8 cellular contexts compared by ENCODE assay signal in the genomic region with DNA sequence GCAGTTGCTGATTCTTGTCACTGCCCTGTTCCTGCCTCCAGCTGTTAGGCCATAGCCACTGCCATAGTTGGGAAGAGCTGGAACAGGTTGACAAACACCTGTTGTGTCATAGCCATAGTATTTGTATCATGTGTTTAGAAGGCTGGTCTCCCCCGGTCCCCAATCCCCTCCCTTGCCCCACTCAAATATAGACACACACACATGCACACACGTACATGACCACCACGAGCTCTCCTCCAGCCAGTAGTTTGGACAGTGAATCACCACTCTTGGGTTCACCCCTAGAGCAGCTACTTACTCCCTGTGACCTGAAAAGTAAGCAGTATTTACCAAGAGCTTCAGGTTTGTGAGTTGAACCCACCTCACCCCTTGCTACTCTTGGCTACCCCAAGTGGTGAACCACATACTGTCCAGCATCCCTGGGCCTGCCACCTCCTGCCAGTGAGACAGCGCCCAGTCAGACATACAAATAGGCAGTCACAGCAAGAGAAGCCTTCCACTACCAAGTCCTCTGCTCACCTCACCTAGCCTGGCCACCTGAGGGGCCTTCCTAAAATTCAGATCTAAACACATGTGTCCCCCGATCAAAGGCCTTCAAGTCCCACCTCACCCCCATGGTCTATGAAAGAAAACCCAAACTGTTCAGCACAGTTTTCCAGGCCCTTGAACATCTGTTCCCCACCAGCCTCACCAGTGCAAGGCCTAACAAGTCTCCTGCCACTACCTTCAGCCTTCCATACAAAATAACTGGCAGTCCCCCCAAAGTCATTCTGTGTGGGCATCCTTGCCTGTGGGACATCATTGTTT. TPM values are rescaled to one million over a fixed set of nuclear protein-coding genes. Genes with fewer than 3 reads are reported as not detected.
DNase-seq lines count a peak whose midpoint lies in the region; ATAC-seq and TF ChIP-seq lines count a peak whose summit lies in the region.

No MANE protein-coding gene starts in this region.

- CTCF ChIA-PET in activated naive CD4-positive, alpha-beta T cell treated with anti-CD3 and anti-CD28 coated beads, Interleukin-2, amount 10 ng/mL, durations not matched to agents 7 days and 5 days (lab: Charles Lee), result interaction anchor here (0.5 to 2.8 kb wide), 8 partner anchors 10 to 180 kb away, joined by 3 to 11 read pairs (median 6); no protein-coding TSS in a partner anchor

- H3K27me3 Mint-ChIP-seq in activated naive CD4-positive, alpha-beta T cell treated with anti-CD3 and anti-CD28 coated beads, Interleukin-2, amount 10 ng/mL, durations not matched to agents 7 days and 5 days, result no peaks in the 10 kb centered on the region

- H3K36me3 Mint-ChIP-seq in activated naive CD4-positive, alpha-beta T cell treated with anti-CD3 and anti-CD28 coated beads, Interleukin-2, amount 10 ng/mL, durations not matched to agents 7 days and 5 days, result peaks cover 35% of the 10 kb centered on the region

- intact Hi-C loops in body of pancreas (cut with DNase I), result no loop called here

- H3K4me3 ChIP-seq in body of pancreas (no peak overlapping the region), muscle layer of colon (ENCODE audit: low read depth in 1 of 2, low read length in 2 of 2) (peak overlapping the region in 1 of 2 donors; percentile 11), urinary bladder (ENCODE audit: low read depth, low read length) (no peak overlapping the region)

- H3K4me3 Mint-ChIP-seq in activated naive CD4-positive, alpha-beta T cell treated with anti-CD3 and anti-CD28 coated beads, Interleukin-2, amount 10 ng/mL, durations not matched to agents 7 days and 5 days, result peak overlapping the region; percentile 77

- peak overlapping the region; percentile 85 to 95 (median 88) for H3K27ac ChIP-seq in body of pancreas
- H3K27ac ChIP-seq in muscle layer of colon (ENCODE audit: low read depth, low read length), result peak overlapping the region; percentile 68
- H3K27ac ChIP-seq in urinary bladder (ENCODE audit: low read depth), result peak overlapping the region; percentile 90

- no peak for DNase-seq in activated naive CD4-positive, alpha-beta T cell treated with anti-CD3 and anti-CD28 coated beads, Interleukin-2, amount 10 ng/mL, durations not matched to agents 7 days and 5 days
- DNase-seq in activated naive CD4-positive, alpha-beta T cell treated with Interleukin-2 at 50 U/mL for 16 hours, result no peak
- DNase-seq in body of pancreas, result no peak
- no peak for DNase-seq in T1000 (lab: John Stamatoyannopoulos, UW)
- no peak for DNase-seq in NCI-H446 treated with DMSO at 0.1 percent for 48 hours (lab: John Stamatoyannopoulos, UW)

- 87 to 90% methylated on average over 5 of the region's 5 CpGs for WGBS in body of pancreas, 2 donors
- WGBS in urinary bladder, result 84% methylated on average over 5 of the region's 5 CpGs

- peaks cover 54% of the 10 kb centered on the region for H3K4me1 Mint-ChIP-seq in activated naive CD4-positive, alpha-beta T cell treated with anti-CD3 and anti-CD28 coated beads, Interleukin-2, amount 10 ng/mL, durations not matched to agents 7 days and 5 days

- TF ChIP-seq CTCF in body of pancreas (IDR thresholded peaks at IDR 0.05), result no peak

- H3K4me1 ChIP-seq in body of pancreas, result peaks cover 30% of the 10 kb centered on the region
- H3K4me1 ChIP-seq in muscle layer of colon (ENCODE audit: insufficient read depth, low read length), result peaks cover 18% of the 10 kb centered on the region
- no peaks in the 10 kb centered on the region for H3K4me1 ChIP-seq in urinary bladder (ENCODE audit: insufficient read depth)

- no peak for TF ChIP-seq POLR2A in body of pancreas (IDR thresholded peaks at IDR 0.05)

- H3K9me3 ChIP-seq in body of pancreas (no peaks in the 10 kb centered on the region), muscle layer of colon (ENCODE audit: low read length) (no peaks in the 10 kb centered on the region)

- H3K36me3 ChIP-seq in body of pancreas (replicated peaks in 1 of 2; ENCODE audit: insufficient read depth in 1 of 2, low read depth in 2 of 2), result no peaks in the 10 kb centered on the region
- H3K36me3 ChIP-seq in muscle layer of colon (ENCODE audit: insufficient read depth, low read length), result peaks cover 5% of the 10 kb centered on the region
- H3K36me3 ChIP-seq in urinary bladder (ENCODE audit: insufficient read depth), result no peaks in the 10 kb centered on the region

- H3K9me3 Mint-ChIP-seq in activated naive CD4-positive, alpha-beta T cell treated with anti-CD3 and anti-CD28 coated beads, Interleukin-2, amount 10 ng/mL, durations not matched to agents 7 days and 5 days, result no peaks in the 10 kb centered on the region

- peak overlapping the region; percentile 93 for H3K27ac Mint-ChIP-seq in activated naive CD4-positive, alpha-beta T cell treated with anti-CD3 and anti-CD28 coated beads, Interleukin-2, amount 10 ng/mL, durations not matched to agents 7 days and 5 days

- H3K9ac ChIP-seq in muscle layer of colon (ENCODE audit: low read length), result no peak overlapping the region

- ATAC-seq in body of pancreas (no peak), GM21576 (IDR thresholded peaks at IDR 0.05; ENCODE audit: unreplicated experiment) (no peak)

- H3K27me3 ChIP-seq in body of pancreas, result no peaks in the 10 kb centered on the region
- no peaks in the 10 kb centered on the region for H3K27me3 ChIP-seq in muscle layer of colon (ENCODE audit: control insufficient read depth in 1 of 2, insufficient read depth in 2 of 2, low read length in 2 of 2)

RNA-seq across cellular contexts. Expression of a gene that starts 7.1 kb away (rescaled TPM):
- total RNA-seq in body of pancreas, result 100 to 1,000 TPM in 1 of 2 donors, 10 to 100 TPM in 1; 97.9 to 128 TPM
- 51.8 TPM for total RNA-seq in urinary bladder
- polyA plus RNA-seq in urinary bladder, result 370 TPM
